1 cellular context compared by ENCODE assay signal in the genomic region with DNA sequence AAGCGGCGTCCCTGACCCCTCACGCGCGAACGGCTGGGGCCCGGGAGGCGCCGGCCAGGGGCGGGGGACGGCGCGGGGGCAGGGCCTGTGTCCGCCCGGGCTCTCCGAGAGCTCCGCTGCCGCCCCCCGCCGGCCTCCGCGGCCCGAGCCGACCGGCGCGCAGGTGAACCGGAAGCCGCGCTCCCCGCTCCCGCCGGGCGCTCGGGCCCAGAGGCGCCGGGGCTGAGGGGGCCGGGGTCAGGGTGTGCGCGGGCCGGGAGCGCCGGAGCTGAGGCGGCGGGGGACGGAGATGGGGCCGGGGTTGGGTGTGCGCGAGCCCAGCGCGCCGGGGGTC.
TF ChIP-seq lines count a peak whose summit lies in the region.

No MANE protein-coding gene starts in this region.

TF ChIP-seq in K562, 482 proteins besides CTCF, POLR2A, EP300 and RAD21 (continued from another document and continues in another):
- no peak for TF ChIP-seq ZBTB40 (IDR thresholded peaks at IDR 0.05)
- no peak for TF ChIP-seq ZBTB40 (CRISPR knock-in tag; IDR thresholded peaks at IDR 0.05)
- TF ChIP-seq, protein P1, sequence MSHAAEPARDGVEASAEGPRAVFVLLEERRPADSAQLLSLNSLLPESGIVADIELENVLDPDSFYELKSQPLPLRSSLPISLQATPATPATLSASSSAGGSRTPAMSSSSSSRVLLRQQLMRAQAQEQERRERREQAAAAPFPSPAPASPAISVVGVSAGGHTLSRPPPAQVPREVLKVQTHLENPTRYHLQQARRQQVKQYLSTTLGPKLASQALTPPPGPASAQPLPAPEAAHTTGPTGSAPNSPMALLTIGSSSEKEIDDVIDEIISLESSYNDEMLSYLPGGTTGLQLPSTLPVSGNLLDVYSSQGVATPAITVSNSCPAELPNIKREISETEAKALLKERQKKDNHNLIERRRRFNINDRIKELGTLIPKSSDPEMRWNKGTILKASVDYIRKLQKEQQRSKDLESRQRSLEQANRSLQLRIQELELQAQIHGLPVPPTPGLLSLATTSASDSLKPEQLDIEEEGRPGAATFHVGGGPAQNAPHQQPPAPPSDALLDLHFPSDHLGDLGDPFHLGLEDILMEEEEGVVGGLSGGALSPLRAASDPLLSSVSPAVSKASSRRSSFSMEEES (CRISPR knock-in tag; IDR thresholded peaks at IDR 0.05), result no peak
- no peak for TF ChIP-seq ZNF280B (CRISPR knock-in tag; IDR thresholded peaks at IDR 0.05)
- TF ChIP-seq HMG20A (CRISPR knock-in tag; conservative IDR thresholded peaks at IDR 0.05), result no peak
- no peak for TF ChIP-seq ZNF124 (CRISPR knock-in tag; IDR thresholded peaks at IDR 0.05)
- TF ChIP-seq PHF8 (IDR thresholded peaks at IDR 0.05; ENCODE audit: borderline replicate concordance, low read length), result peak; percentile 3; the same call in 1 of the 2 replicates
- TF ChIP-seq SIN3A (IDR thresholded peaks at IDR 0.05; ENCODE audit: borderline replicate concordance in 2 of 2, control insufficient read depth in 1 of 2, low read depth in 2 of 2, low read length in 2 of 2), result no peak
- TF ChIP-seq ZNF445 (CRISPR knock-in tag; IDR thresholded peaks at IDR 0.05; ENCODE audit: low read depth), result no peak
- no peak for TF ChIP-seq MAZ (CRISPR knock-in tag; conservative IDR thresholded peaks at IDR 0.05 in 1 of 2, IDR thresholded peaks at IDR 0.05 in 1 of 2)
- TF ChIP-seq ZNF695 (CRISPR knock-in tag; IDR thresholded peaks at IDR 0.05), result no peak
- no peak for TF ChIP-seq MTA2 (IDR thresholded peaks at IDR 0.05; ENCODE audit: low read depth)
- TF ChIP-seq PPARD (CRISPR knock-in tag; IDR thresholded peaks at IDR 0.05), result no peak
- TF ChIP-seq TRIM25 (IDR thresholded peaks at IDR 0.05; ENCODE audit: borderline replicate concordance), result no peak
- TF ChIP-seq ELF2 (CRISPR knock-in tag; IDR thresholded peaks at IDR 0.05), result no peak
- TF ChIP-seq GABPA (tag; conservative IDR thresholded peaks at IDR 0.05; ENCODE audit: low read depth), result peak; percentile 73
- peak; percentile 32; the same call in 1 of the 2 replicates for TF ChIP-seq CXXC5 (CRISPR knock-in tag; IDR thresholded peaks at IDR 0.05)
- TF ChIP-seq, protein P2, sequence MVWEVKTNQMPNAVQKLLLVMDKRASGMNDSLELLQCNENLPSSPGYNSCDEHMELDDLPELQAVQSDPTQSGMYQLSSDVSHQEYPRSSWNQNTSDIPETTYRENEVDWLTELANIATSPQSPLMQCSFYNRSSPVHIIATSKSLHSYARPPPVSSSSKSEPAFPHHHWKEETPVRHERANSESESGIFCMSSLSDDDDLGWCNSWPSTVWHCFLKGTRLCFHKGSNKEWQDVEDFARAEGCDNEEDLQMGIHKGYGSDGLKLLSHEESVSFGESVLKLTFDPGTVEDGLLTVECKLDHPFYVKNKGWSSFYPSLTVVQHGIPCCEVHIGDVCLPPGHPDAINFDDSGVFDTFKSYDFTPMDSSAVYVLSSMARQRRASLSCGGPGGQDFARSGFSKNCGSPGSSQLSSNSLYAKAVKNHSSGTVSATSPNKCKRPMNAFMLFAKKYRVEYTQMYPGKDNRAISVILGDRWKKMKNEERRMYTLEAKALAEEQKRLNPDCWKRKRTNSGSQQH (CRISPR knock-in tag; IDR thresholded peaks at IDR 0.05), result no peak
- TF ChIP-seq ZFX (CRISPR knock-in tag; IDR thresholded peaks at IDR 0.05), result peak; percentile 39; the same call in 1 of the 2 replicates
- TF ChIP-seq CBFA2T3 (IDR thresholded peaks at IDR 0.05), result no peak
- peak in 1 of 3 experiments; percentile 8 for TF ChIP-seq YY1 (IDR thresholded peaks at IDR 0.05; ENCODE audit: borderline replicate concordance in 1 of 3, control insufficient read depth in 1 of 3, extremely low read depth in 1 of 3, insufficient read depth in 3 of 3, insufficient read length in 1 of 3, insufficient replicate concordance in 2 of 3, low read depth in 1 of 3, low read length in 2 of 3)
- no peak for TF ChIP-seq ETV6 (IDR thresholded peaks at IDR 0.05; ENCODE audit: borderline replicate concordance in 1 of 2, low read depth in 2 of 2, low read length in 1 of 2)
- no peak for TF ChIP-seq ETV6 (CRISPR knock-in tag; IDR thresholded peaks at IDR 0.05; ENCODE audit: borderline replicate concordance)
- no peak for TF ChIP-seq HLTF (IDR thresholded peaks at IDR 0.05)
- TF ChIP-seq, protein P3, sequence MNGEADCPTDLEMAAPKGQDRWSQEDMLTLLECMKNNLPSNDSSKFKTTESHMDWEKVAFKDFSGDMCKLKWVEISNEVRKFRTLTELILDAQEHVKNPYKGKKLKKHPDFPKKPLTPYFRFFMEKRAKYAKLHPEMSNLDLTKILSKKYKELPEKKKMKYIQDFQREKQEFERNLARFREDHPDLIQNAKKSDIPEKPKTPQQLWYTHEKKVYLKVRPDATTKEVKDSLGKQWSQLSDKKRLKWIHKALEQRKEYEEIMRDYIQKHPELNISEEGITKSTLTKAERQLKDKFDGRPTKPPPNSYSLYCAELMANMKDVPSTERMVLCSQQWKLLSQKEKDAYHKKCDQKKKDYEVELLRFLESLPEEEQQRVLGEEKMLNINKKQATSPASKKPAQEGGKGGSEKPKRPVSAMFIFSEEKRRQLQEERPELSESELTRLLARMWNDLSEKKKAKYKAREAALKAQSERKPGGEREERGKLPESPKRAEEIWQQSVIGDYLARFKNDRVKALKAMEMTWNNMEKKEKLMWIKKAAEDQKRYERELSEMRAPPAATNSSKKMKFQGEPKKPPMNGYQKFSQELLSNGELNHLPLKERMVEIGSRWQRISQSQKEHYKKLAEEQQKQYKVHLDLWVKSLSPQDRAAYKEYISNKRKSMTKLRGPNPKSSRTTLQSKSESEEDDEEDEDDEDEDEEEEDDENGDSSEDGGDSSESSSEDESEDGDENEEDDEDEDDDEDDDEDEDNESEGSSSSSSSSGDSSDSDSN (IDR thresholded peaks at IDR 0.05; ENCODE audit: borderline replicate concordance in 1 of 2, low read depth in 2 of 2, low read length in 2 of 2), result 0 out of 4 replicates have a peak, but pooled peaks have one; percentile 45 to 68
- TF ChIP-seq, protein P4, sequence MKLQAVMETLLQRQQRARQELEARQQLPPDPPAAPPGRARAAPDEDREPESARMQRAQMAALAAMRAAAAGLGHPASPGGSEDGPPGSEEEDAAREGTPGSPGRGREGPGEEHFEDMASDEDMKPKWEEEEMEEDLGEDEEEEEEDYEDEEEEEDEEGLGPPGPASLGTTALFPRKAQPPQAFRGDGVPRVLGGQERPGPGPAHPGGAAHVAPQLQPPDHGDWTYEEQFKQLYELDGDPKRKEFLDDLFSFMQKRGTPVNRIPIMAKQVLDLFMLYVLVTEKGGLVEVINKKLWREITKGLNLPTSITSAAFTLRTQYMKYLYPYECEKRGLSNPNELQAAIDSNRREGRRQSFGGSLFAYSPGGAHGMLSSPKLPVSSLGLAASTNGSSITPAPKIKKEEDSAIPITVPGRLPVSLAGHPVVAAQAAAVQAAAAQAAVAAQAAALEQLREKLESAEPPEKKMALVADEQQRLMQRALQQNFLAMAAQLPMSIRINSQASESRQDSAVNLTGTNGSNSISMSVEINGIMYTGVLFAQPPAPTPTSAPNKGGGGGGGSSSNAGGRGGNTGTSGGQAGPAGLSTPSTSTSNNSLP (IDR thresholded peaks at IDR 0.05; ENCODE audit: borderline replicate concordance, low read depth, low read length), result no peak
- TF ChIP-seq E2F6 (IDR thresholded peaks at IDR 0.05; ENCODE audit: borderline replicate concordance in 1 of 2, extremely low read depth in 1 of 2, insufficient read depth in 1 of 2, insufficient read length in 1 of 2, low read depth in 1 of 2, low read length in 1 of 2, poor library complexity in 1 of 2, severe bottlenecking in 1 of 2), result peak in 1 of 2 experiments; percentile 52
- no peak for TF ChIP-seq SRSF9 (IDR thresholded peaks at IDR 0.05; ENCODE audit: borderline replicate concordance, low read depth, low read length)
- TF ChIP-seq ZNF212 (CRISPR knock-in tag; IDR thresholded peaks at IDR 0.05), result no peak
- TF ChIP-seq POLR2AphosphoS5 (IDR thresholded peaks at IDR 0.05; ENCODE audit: control insufficient read depth, insufficient read depth, low read depth, low read length), result no peak
- no peak for TF ChIP-seq YBX1 (IDR thresholded peaks at IDR 0.05)
- TF ChIP-seq RB1 (IDR thresholded peaks at IDR 0.05; ENCODE audit: low read depth), result 0 out of 2 replicates have a peak, but pooled peaks have one; percentile 4
